ENCODE assay signal across 2 cellular contexts in the genomic region with DNA sequence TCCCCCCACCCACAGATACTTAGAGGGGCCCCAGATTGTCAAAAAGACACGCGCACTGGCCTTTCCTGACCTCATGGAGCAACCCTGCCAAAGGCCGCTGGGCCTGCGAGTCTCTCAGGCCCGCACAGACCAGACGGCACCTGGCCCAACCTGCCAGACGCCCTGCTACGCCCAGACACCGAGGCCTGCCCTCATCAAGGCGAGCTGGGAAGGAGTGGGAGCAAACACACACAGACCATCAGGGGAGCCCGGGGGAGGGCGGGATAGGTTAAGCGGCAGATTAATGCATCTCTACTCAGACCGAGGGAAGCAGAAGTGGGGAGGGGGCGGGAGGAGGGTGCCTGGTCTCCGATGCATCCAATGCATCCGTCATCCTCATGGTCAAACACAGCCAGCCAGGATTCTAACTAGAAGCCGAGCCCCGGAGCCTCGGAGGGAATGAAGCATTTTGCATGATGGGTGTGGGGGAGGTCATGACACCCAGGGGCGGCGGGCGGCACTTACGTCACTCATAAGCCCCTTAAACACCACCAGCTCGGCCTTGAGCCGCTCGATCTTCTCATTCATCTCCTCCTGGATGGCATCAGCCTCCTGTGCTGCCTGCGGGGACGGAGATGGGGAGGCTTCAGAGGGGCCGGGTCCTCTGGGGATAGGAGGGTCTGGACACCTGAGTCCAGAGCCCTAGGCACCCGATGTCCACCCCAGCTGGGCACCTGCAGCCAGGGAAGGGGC.
A peak's percentile ranks its signal among the peaks of the same experiment; 100 is the strongest.
TF ChIP-seq lines count a peak whose summit lies in the region.

No MANE protein-coding gene starts in this region.

TF ChIP-seq in HEK293, 187 proteins besides CTCF, POLR2A, EP300 and RAD21:
- TF ChIP-seq SETDB1 (IDR thresholded peaks at IDR 0.05; ENCODE audit: insufficient read length, low read length) (no peak), ZFHX2 (tag by site-specific recombination; conservative IDR thresholded peaks at IDR 0.05) (peak; percentile 38), EGR2 (tag by site-specific recombination; IDR thresholded peaks at IDR 0.05; ENCODE audit: low read depth) (peak; percentile 83)

TF ChIP-seq in H1, 55 proteins besides CTCF, POLR2A, EP300 and RAD21:
- TF ChIP-seq CBX8 (IDR thresholded peaks at IDR 0.05; ENCODE audit: borderline replicate concordance, low read depth, low read length) (no peak), CBX5 (IDR thresholded peaks at IDR 0.05; ENCODE audit: low read depth, low read length) (no peak), SUZ12 (IDR thresholded peaks at IDR 0.05; ENCODE audit: low read length) (no peak), SIRT6 (IDR thresholded peaks at IDR 0.05; ENCODE audit: low read length) (no peak), TAF1 (IDR thresholded peaks at IDR 0.05; ENCODE audit: low read depth, low read length) (no peak), TCF12 (IDR thresholded peaks at IDR 0.05; ENCODE audit: low read depth, low read length) (no peak), NANOG (IDR thresholded peaks at IDR 0.05; ENCODE audit: insufficient read depth, low read depth, low read length, poor library complexity, severe bottlenecking) (no peak), CHD1 (IDR thresholded peaks at IDR 0.05; ENCODE audit: low read depth, low read length) (no peak), BACH1 (IDR thresholded peaks at IDR 0.05; ENCODE audit: low read length) (no peak), TAF7 (optimal IDR thresholded peaks at IDR 0.05; ENCODE audit: borderline replicate concordance, low read depth, low read length) (no peak)
- TF ChIP-seq, protein P1, sequence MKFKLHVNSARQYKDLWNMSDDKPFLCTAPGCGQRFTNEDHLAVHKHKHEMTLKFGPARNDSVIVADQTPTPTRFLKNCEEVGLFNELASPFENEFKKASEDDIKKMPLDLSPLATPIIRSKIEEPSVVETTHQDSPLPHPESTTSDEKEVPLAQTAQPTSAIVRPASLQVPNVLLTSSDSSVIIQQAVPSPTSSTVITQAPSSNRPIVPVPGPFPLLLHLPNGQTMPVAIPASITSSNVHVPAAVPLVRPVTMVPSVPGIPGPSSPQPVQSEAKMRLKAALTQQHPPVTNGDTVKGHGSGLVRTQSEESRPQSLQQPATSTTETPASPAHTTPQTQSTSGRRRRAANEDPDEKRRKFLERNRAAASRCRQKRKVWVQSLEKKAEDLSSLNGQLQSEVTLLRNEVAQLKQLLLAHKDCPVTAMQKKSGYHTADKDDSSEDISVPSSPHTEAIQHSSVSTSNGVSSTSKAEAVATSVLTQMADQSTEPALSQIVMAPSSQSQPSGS (IDR thresholded peaks at IDR 0.05; ENCODE audit: low read length), result no peak
TF ChIP-seq in H1: peak in this region for 0.
